Comparison of ENCODE assay signal across 9 cellular contexts in the genomic region with DNA sequence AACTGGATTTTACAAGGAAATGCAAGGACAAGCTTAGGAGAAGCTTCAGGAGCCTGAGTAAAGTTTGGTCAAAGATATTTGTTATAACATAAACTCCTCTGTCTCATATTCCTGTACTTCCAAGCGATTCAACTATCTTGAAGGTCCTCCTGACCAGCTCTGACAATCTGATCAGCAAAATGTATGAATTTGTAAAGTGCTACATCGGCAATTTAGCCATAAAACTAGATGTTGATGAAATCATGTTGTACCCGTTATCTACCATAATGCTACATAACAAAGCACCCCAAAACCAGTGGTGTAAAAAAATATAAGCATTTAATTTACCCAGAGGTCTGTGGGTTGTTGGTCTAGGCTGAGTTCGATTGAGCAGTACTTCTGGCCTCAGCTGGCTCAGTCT. TPM values are rescaled to one million over a fixed set of nuclear protein-coding genes. Genes with fewer than 3 reads are reported as not detected.
"Had no signal": no experiment of that assay in that cellular context is flagged by ENCODE, and none has a peak within 500 bp of the region (broad histone marks: within the 10 kb centered on the region; RNA-seq: fewer than 3 reads in every experiment).

No MANE protein-coding gene starts in this region.

- H3K4me3 ChIP-seq: GM23248 had no signal

- DNase-seq: GM23248, GOT3, H9, HCEC 1CT, KG1 had no signal

- H3K9ac ChIP-seq: GM23248 had no signal

- H3K27ac ChIP-seq: GM23248, HL-60 had no signal

- H2AFZ ChIP-seq: GM23248 had no signal

- FAIRE-seq: H54 had no signal

RNA-seq across cellular contexts. Expression of a gene that starts 19.5 kb away (rescaled TPM):
- total RNA-seq: GM23248, H9, HT1080 had no signal
- polyA plus RNA-seq: GM23248, IgD-negative memory B cell had no signal
